21 cellular contexts compared by ENCODE assay signal in the genomic region with DNA sequence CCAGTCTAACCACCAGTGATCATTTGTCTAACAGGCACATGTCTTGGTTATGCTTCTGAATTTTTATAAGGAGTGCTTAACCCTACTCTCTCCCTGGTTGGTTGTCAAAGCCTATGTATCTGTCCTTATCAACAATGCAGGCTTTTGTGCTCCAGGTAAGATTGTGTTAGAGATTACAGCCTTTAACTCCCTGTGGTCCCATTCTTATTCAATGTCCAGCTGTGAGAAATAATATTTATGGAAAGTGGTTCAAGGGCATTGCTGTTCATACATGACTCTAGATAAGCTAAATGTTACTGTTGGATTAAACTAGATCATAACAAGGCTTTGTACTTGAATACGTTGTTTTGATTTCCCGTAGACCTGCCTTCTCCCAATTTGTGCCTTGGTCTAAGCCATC.
A peak's percentile ranks its signal among the peaks of the same experiment; 100 is the strongest.
DNase-seq lines count a peak whose midpoint lies in the region; ATAC-seq, FAIRE-seq and TF ChIP-seq lines count a peak whose summit lies in the region.
"Had no signal": no experiment of that assay in that cellular context is flagged by ENCODE, and none has a peak within 500 bp of the region (broad histone marks: within the 10 kb centered on the region; RNA-seq: fewer than 3 reads in every experiment).

No MANE protein-coding gene starts in this region.

- DNase-seq in GM12891 (ENCODE audit: insufficient read length, low spot score): no peak
- peak; percentile 96 for DNase-seq in NCI-H146 treated with DMSO at 0.1 percent for 48 hours (lab: John Stamatoyannopoulos, UW; ENCODE audit: unreplicated experiment)
- DNase-seq in transverse colon: no peak
- DNase-seq in D721Med (ENCODE audit: insufficient read length, low spot score): no peak
- DNase-seq in lower lobe of right lung: no peak
- DNase-seq: 8988T; ACHN; BE2C; C1 segment of cervical spinal cord; CD4-positive, alpha-beta memory T cell; CD4-positive, CD25-positive, alpha-beta regulatory T cell; CD8-positive, alpha-beta memory T cell; COR-L47; DMS79 treated with DMSO at 0.1 percent for 48 hours; GF-D8 had no signal

- in situ Hi-C loops in transverse colon (cut with MboI; ENCODE audit: low pct_ligation_motif_present in 1 of 4, low pct_unique_long_range_greater_than_20kb in 1 of 4, low sequenced_read_pairs in 3 of 4): no loop called here

- TF ChIP-seq CTCF in HEK293 (tag by site-specific recombination; IDR thresholded peaks at IDR 0.05): no peak
- TF ChIP-seq CTCF in transverse colon (IDR thresholded peaks at IDR 0.05): no peak
- no peak for TF ChIP-seq CTCF in D721Med (IDR thresholded peaks at IDR 0.05; ENCODE audit: insufficient read depth, missing control alignments)
- TF ChIP-seq CTCF in lower lobe of right lung (IDR thresholded peaks at IDR 0.05): no peak

- intact Hi-C loops in transverse colon (cut with DNase I; ENCODE audit: low total_unique reads): no loop called here
- intact Hi-C loops in lower lobe of right lung (cut with DNase I): no loop called here

- no peak overlapping the region for H3K4me3 ChIP-seq in HEK293 (ENCODE audit: low read depth, low read length)
- H3K4me3 ChIP-seq in transverse colon: no peak overlapping the region
- H3K4me3 ChIP-seq in lower lobe of right lung: no peak overlapping the region
- H3K4me3 ChIP-seq: BLaER1 had no signal

- H3K36me3 ChIP-seq in HEK293 (ENCODE audit: control insufficient read depth in 2 of 2, insufficient read depth in 1 of 2, low read length in 2 of 2): no peaks in the 10 kb centered on the region
- no peaks in the 10 kb centered on the region for H3K36me3 ChIP-seq in transverse colon
- no peaks in the 10 kb centered on the region for H3K36me3 ChIP-seq in lower lobe of right lung
- H3K36me3 ChIP-seq: BE2C, BLaER1 had no signal

- TF ChIP-seq EP300 in transverse colon (IDR thresholded peaks at IDR 0.05; ENCODE audit: low read depth): no peak

- CTCF ChIA-PET in HEK293 (lab: Yijun Ruan, JAX): no interaction called here

- H3K27ac ChIP-seq in HEK293 (ENCODE audit: extremely low read depth, low read depth, low read length) (no peak overlapping the region), transverse colon (no peak overlapping the region), lower lobe of right lung (no peak overlapping the region)
- H3K27ac ChIP-seq: BLaER1 had no signal

- H3K27me3 ChIP-seq in transverse colon (no peaks in the 10 kb centered on the region), lower lobe of right lung (ENCODE audit: low read depth) (no peaks in the 10 kb centered on the region)
- H3K27me3 ChIP-seq: BE2C, BLaER1 had no signal

- no peaks in the 10 kb centered on the region for H3K4me1 ChIP-seq in HEK293 (ENCODE audit: control insufficient read depth, insufficient read depth, low read length)
- H3K4me1 ChIP-seq in transverse colon: no peaks in the 10 kb centered on the region
- no peaks in the 10 kb centered on the region for H3K4me1 ChIP-seq in lower lobe of right lung
- H3K4me1 ChIP-seq: BE2C, BLaER1 had no signal

- H3K9me3 ChIP-seq in HEK293 (ENCODE audit: control insufficient read depth, insufficient read depth, low read depth, low read length) (no peaks in the 10 kb centered on the region), transverse colon (no peaks in the 10 kb centered on the region), lower lobe of right lung (no peaks in the 10 kb centered on the region)
- H3K9me3 ChIP-seq: BE2C, BLaER1 had no signal

- whole genome bisulfite sequencing in transverse colon (ENCODE audit: low coverage in 1 of 2), 2 donors: 91 to 100% methylated on average over 1 to 2 of the region's 2 CpGs

- no peak for TF ChIP-seq POLR2A in GM12891 (IDR thresholded peaks at IDR 0.05; ENCODE audit: low read depth, low read length)
- no peak for TF ChIP-seq POLR2A in transverse colon (IDR thresholded peaks at IDR 0.05)

- POLR2A ChIA-PET in HEK293 (lab: Yijun Ruan, JAX): no interaction called here

- FAIRE-seq in GM12891 (lab: Jason Lieb, UNC): peak; percentile 43
- FAIRE-seq in D721Med (lab: Jason Lieb, UNC): no peak
- FAIRE-seq: A204.1, G401.6, GM12892, GM18507 had no signal

- ATAC-seq in lower lobe of right lung: no peak

TF ChIP-seq in GM12891, 5 proteins besides CTCF, POLR2A, EP300 and RAD21:
- TF ChIP-seq POLR2AphosphoS5 (IDR thresholded peaks at IDR 0.05; ENCODE audit: low read depth, low read length): no peak
- no peak for TF ChIP-seq SPI1 (IDR thresholded peaks at IDR 0.05; ENCODE audit: low read depth, low read length)
- TF ChIP-seq PAX5 (IDR thresholded peaks at IDR 0.05; ENCODE audit: insufficient read depth, low read length, severe bottlenecking): no peak
- no peak for TF ChIP-seq POU2F2 (IDR thresholded peaks at IDR 0.05; ENCODE audit: low read depth, low read length)
- TF ChIP-seq TAF1 (IDR thresholded peaks at IDR 0.05; ENCODE audit: low read depth, low read length): no peak

TF ChIP-seq in HEK293, 187 proteins besides CTCF, POLR2A, EP300 and RAD21:
- TF ChIP-seq ZNF366 (tag by site-specific recombination; conservative IDR thresholded peaks at IDR 0.05) (no peak), TCF7L2 (IDR thresholded peaks at IDR 0.05; ENCODE audit: borderline replicate concordance, low read depth, low read length) (peak; percentile 56; the same call in 1 of the 2 replicates), ZNF133 (tag by site-specific recombination; IDR thresholded peaks at IDR 0.05) (no peak), ZIC2 (tag by site-specific recombination; IDR thresholded peaks at IDR 0.05) (peak; percentile 52), IKZF3 (tag by site-specific recombination; IDR thresholded peaks at IDR 0.05) (no peak), FEZF1 (tag by site-specific recombination; IDR thresholded peaks at IDR 0.05) (peak; percentile 31; the same call in 1 of the 2 replicates)
- TF ChIP-seq, protein P1, sequence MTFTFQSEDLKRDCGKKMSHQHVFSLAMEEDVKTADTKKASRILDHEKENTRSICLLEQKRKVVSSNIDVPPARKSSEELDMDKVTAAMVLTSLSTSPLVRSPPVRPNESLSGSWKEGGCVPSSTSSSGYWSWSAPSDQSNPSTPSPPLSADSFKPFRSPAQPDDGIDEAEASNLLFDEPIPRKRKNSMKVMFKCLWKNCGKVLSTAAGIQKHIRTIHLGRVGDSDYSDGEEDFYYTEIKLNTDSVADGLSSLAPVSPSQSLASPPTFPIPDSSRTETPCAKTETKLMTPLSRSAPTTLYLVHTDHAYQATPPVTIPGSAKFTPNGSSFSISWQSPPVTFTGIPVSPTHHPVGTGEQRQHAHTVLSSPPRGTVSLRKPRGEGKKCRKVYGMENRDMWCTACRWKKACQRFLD (tag by site-specific recombination; IDR thresholded peaks at IDR 0.05): no peak
- TF ChIP-seq, protein P2, sequence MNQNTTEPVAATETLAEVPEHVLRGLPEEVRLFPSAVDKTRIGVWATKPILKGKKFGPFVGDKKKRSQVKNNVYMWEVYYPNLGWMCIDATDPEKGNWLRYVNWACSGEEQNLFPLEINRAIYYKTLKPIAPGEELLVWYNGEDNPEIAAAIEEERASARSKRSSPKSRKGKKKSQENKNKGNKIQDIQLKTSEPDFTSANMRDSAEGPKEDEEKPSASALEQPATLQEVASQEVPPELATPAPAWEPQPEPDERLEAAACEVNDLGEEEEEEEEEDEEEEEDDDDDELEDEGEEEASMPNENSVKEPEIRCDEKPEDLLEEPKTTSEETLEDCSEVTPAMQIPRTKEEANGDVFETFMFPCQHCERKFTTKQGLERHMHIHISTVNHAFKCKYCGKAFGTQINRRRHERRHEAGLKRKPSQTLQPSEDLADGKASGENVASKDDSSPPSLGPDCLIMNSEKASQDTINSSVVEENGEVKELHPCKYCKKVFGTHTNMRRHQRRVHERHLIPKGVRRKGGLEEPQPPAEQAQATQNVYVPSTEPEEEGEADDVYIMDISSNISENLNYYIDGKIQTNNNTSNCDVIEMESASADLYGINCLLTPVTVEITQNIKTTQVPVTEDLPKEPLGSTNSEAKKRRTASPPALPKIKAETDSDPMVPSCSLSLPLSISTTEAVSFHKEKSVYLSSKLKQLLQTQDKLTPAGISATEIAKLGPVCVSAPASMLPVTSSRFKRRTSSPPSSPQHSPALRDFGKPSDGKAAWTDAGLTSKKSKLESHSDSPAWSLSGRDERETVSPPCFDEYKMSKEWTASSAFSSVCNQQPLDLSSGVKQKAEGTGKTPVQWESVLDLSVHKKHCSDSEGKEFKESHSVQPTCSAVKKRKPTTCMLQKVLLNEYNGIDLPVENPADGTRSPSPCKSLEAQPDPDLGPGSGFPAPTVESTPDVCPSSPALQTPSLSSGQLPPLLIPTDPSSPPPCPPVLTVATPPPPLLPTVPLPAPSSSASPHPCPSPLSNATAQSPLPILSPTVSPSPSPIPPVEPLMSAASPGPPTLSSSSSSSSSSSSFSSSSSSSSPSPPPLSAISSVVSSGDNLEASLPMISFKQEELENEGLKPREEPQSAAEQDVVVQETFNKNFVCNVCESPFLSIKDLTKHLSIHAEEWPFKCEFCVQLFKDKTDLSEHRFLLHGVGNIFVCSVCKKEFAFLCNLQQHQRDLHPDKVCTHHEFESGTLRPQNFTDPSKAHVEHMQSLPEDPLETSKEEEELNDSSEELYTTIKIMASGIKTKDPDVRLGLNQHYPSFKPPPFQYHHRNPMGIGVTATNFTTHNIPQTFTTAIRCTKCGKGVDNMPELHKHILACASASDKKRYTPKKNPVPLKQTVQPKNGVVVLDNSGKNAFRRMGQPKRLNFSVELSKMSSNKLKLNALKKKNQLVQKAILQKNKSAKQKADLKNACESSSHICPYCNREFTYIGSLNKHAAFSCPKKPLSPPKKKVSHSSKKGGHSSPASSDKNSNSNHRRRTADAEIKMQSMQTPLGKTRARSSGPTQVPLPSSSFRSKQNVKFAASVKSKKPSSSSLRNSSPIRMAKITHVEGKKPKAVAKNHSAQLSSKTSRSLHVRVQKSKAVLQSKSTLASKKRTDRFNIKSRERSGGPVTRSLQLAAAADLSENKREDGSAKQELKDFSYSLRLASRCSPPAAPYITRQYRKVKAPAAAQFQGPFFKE (tag by site-specific recombination; IDR thresholded peaks at IDR 0.05; ENCODE audit: borderline replicate concordance): no peak
